In the genomic region with DNA sequence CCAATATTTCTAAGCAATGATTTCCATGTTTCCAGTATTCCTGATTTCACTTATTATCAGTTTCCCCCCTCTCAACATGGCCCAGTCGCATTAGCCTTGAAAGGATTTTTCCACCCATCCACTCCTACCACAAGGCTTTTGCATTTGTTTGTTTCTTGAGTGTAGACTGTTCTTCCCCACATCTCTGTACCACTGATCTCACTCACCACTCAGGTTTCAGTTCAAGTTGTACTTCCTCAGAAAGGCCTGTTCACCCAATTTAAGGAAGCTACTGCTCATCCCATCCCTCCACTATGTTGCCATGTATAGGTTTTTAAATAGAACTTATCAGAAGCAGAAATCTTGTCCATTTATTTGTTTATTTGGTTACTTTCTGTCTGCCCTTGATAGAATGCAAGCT, we compare ENCODE assay signal across 27 cellular contexts.
"Had no signal": no experiment of that assay in that cellular context is flagged by ENCODE, and none has a peak within 500 bp of the region (broad histone marks: within the 10 kb centered on the region; RNA-seq: fewer than 3 reads in every experiment).

No MANE protein-coding gene starts in this region.

- H3K4me3 Mint-ChIP-seq: activated B cell treated with CpG ODN at 0.5 μM for 24 hours; activated CD4-positive, alpha-beta T cell treated with anti-CD3 and anti-CD28 coated beads for 36 hours; activated naive CD8-positive, alpha-beta T cell; activated T-cell treated with anti-CD3 and anti-CD28 coated beads, Interleukin-2, amount 50 U/mL, for 4 hours; central memory CD8-positive, alpha-beta T cell; endodermal cell; mesothelial cell of epicardium; naive thymus-derived CD8-positive, alpha-beta T cell; neural progenitor cell; stimulated activated memory B cell treated with anti-CD40 and anti-IgM and Interleukin-4, amounts not matched to agents 10 μg/mL and 1 μg/mL and 100 μg/mL, for 72 hours had no signal

- H3K9ac ChIP-seq: neural progenitor cell had no signal

- H3K27ac Mint-ChIP-seq: activated B cell treated with CpG ODN at 0.5 μM for 24 hours; activated CD4-positive, alpha-beta T cell treated with anti-CD3 and anti-CD28 coated beads for 36 hours; activated naive CD8-positive, alpha-beta T cell; activated T-helper 2 cell treated with anti-CD3 and anti-CD28 coated beads, Interferon-gamma antibody, Interleukin-2, Interleukin-4, amounts not matched to agents 10 μg/mL and 5 μg/mL and 100 μg/mL, durations not matched to agents 14 hours and 24 hours and 36 hours; endodermal cell; mesothelial cell of epicardium; naive thymus-derived CD8-positive, alpha-beta T cell; neural progenitor cell; stimulated activated memory B cell treated with anti-CD40 and anti-IgM and Interleukin-4, amounts not matched to agents 10 μg/mL and 1 μg/mL and 100 μg/mL, for 72 hours had no signal

- FAIRE-seq: colon, small intestine had no signal

- H3K9me3 ChIP-seq: adrenal gland, ascending aorta, gastroesophageal sphincter, transverse colon, uterus had no signal

- H2AFZ ChIP-seq: neural progenitor cell had no signal

- DNase-seq: activated B cell treated with CpG ODN at 0.5 μM for 24 hours; activated CD4-positive, alpha-beta T cell treated with anti-CD3 and anti-CD28 coated beads for 36 hours; activated CD4-positive, alpha-beta T cell treated with anti-CD3 and anti-CD28 coated beads, Interleukin-2, amount 50 U/mL, for 4 hours; activated CD8-positive, alpha-beta memory T cell treated with anti-CD3 and anti-CD28 coated beads, Interleukin-2, amount 50 U/mL, for 48 hours; activated naive CD4-positive, alpha-beta T cell; activated T-cell treated with anti-CD3 and anti-CD28 coated beads, Interleukin-2, amount 50 U/mL, for 4 hours; adrenal gland; endodermal cell; head of caudate nucleus; hypothalamus; left ventricle myocardium inferior; mammary epithelial cell; naive thymus-derived CD8-positive, alpha-beta T cell; small intestine; transverse colon; uterus had no signal

- H3K36me3 Mint-ChIP-seq: activated naive CD8-positive, alpha-beta T cell; mesothelial cell of epicardium; naive thymus-derived CD8-positive, alpha-beta T cell; neural progenitor cell; stimulated activated memory B cell treated with anti-CD40 and anti-IgM and Interleukin-4, amounts not matched to agents 10 μg/mL and 1 μg/mL and 100 μg/mL, for 72 hours had no signal

- H3K27me3 Mint-ChIP-seq: activated B cell treated with CpG ODN at 0.5 μM for 24 hours; activated naive CD8-positive, alpha-beta T cell; central memory CD8-positive, alpha-beta T cell; naive thymus-derived CD8-positive, alpha-beta T cell; stimulated activated memory B cell treated with anti-CD40 and anti-IgM and Interleukin-4, amounts not matched to agents 10 μg/mL and 1 μg/mL and 100 μg/mL, for 72 hours had no signal

- H3K36me3 ChIP-seq: adrenal gland, ascending aorta, gastroesophageal sphincter, left ventricle myocardium inferior, neural progenitor cell, transverse colon, uterus had no signal

- H3K9me3 Mint-ChIP-seq: activated B cell treated with CpG ODN at 0.5 μM for 24 hours; activated T-cell treated with anti-CD3 and anti-CD28 coated beads, Interleukin-2, amount 50 U/mL, for 4 hours; activated T-helper 2 cell treated with anti-CD3 and anti-CD28 coated beads, Interferon-gamma antibody, Interleukin-2, Interleukin-4, amounts not matched to agents 10 μg/mL and 5 μg/mL and 100 μg/mL, durations not matched to agents 14 hours and 24 hours and 36 hours; central memory CD8-positive, alpha-beta T cell; endodermal cell; mesothelial cell of epicardium; naive thymus-derived CD8-positive, alpha-beta T cell; neural progenitor cell had no signal

- H3K4me1 ChIP-seq: adrenal gland, ascending aorta, gastroesophageal sphincter, left ventricle myocardium inferior, neural progenitor cell, transverse colon, uterus had no signal

- H3K4me2 ChIP-seq: neural progenitor cell had no signal

- H3K27me3 ChIP-seq: adrenal gland, ascending aorta, gastroesophageal sphincter, neural progenitor cell, transverse colon, uterus had no signal

- ATAC-seq: activated CD4-positive, alpha-beta T cell treated with anti-CD3 and anti-CD28 coated beads for 36 hours; activated T-cell treated with anti-CD3 and anti-CD28 coated beads, Interleukin-2, amount 50 U/mL, for 4 hours; gastroesophageal sphincter; naive thymus-derived CD8-positive, alpha-beta T cell; sciatic nerve; stimulated activated memory B cell treated with anti-CD40 and anti-IgM and Interleukin-4, amounts not matched to agents 10 μg/mL and 1 μg/mL and 100 μg/mL, for 72 hours had no signal

- H3K27ac ChIP-seq: adrenal gland, ascending aorta, epithelial cell of prostate, gastroesophageal sphincter, left ventricle myocardium inferior, neural progenitor cell, transverse colon, uterus had no signal

- H3K4me1 Mint-ChIP-seq: activated B cell treated with CpG ODN at 0.5 μM for 24 hours; activated CD4-positive, alpha-beta T cell treated with anti-CD3 and anti-CD28 coated beads for 36 hours; central memory CD8-positive, alpha-beta T cell; endodermal cell; mesothelial cell of epicardium; neural progenitor cell; stimulated activated memory B cell treated with anti-CD40 and anti-IgM and Interleukin-4, amounts not matched to agents 10 μg/mL and 1 μg/mL and 100 μg/mL, for 72 hours had no signal

- H3K4me3 ChIP-seq: adrenal gland, ascending aorta, gastroesophageal sphincter, left ventricle myocardium inferior, neural progenitor cell, transverse colon, uterus had no signal
